ENCODE assay signal across 1 cellular context in the genomic region with DNA sequence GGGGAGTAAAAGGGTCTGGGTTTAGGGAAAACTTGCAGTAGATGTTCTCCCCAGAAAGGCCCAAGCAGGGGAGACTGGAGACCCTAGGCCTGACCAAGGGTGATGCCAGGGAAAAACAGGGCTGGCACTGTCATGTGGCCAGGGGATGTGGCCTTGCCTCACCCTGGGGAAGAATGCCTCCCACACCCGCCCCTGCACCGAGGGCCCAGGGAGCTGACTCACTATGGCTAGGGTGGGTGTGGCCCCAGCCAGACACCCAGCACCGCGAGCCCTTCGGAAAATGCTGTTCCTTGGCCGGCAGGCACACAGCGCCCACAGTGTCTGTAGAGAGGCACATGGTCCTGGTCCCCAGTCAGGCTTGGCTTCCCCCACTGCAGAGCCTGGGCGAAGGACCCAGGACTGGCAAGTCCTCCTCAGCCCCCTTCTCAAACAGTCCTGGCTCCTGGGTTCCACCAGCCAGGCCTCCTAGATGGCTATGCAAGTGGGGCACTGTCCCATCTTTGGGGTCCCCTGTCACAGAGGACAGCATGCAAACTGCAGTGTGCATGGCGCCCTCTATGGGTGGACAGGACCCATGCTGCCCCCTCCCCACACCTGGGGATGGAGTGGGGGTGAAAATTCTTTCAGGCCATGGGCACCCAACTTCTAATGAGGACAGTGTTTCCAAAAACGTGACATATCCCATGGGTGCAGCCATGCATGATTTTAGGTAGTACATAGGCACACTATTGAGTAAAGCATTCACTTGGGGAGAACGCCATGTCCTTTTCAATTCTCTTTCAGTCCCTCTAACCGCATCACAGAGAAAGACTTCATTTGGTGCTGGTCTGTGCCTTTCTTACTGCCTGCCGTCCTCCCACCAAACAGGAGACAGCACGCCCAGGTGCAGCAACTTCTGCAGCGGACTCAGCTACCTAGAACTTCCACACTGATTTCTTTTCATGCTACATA.
A peak's percentile ranks its signal among the peaks of the same experiment; 100 is the strongest.
TF ChIP-seq lines count a peak whose summit lies in the region.

No MANE protein-coding gene starts in this region.

TF ChIP-seq in K562, 482 proteins besides CTCF, POLR2A, EP300 and RAD21 (continued from another document and continues in another):
- TF ChIP-seq RREB1 (CRISPR knock-in tag; IDR thresholded peaks at IDR 0.05): 0 out of 2 replicates have a peak, but pooled peaks have one; percentile 51
- no peak for TF ChIP-seq ARID3B (CRISPR knock-in tag; IDR thresholded peaks at IDR 0.05; ENCODE audit: borderline replicate concordance)
- TF ChIP-seq GTF2B (IDR thresholded peaks at IDR 0.05; ENCODE audit: extremely low read depth, insufficient read length): no peak
- peak; percentile 67; the same call in 1 of the 2 replicates for TF ChIP-seq ZNF232 (CRISPR knock-in tag; IDR thresholded peaks at IDR 0.05)
- TF ChIP-seq SOX6 (IDR thresholded peaks at IDR 0.05): peak; percentile 64
- TF ChIP-seq C11orf30 (IDR thresholded peaks at IDR 0.05; ENCODE audit: low read depth): peak; percentile 90
- TF ChIP-seq KAT8 (IDR thresholded peaks at IDR 0.05; ENCODE audit: low read depth): no peak
- TF ChIP-seq ZFP91 (CRISPR knock-in tag; IDR thresholded peaks at IDR 0.05): no peak
- TF ChIP-seq CHAMP1 (IDR thresholded peaks at IDR 0.05): peak; percentile 59; the same call in 1 of the 2 replicates
- no peak for TF ChIP-seq FOXM1 (IDR thresholded peaks at IDR 0.05; ENCODE audit: low read depth)
- TF ChIP-seq FOXM1 (CRISPR knock-in tag; IDR thresholded peaks at IDR 0.05; ENCODE audit: low read depth): no peak
- no peak for TF ChIP-seq BMI1 (IDR thresholded peaks at IDR 0.05; ENCODE audit: low read length)
- peak; percentile 46; the same call in 1 of the 2 replicates for TF ChIP-seq SMARCC2 (IDR thresholded peaks at IDR 0.05; ENCODE audit: low read depth)
- TF ChIP-seq DNMT1 (IDR thresholded peaks at IDR 0.05): no peak
- no peak for TF ChIP-seq ZNF165 (CRISPR knock-in tag; IDR thresholded peaks at IDR 0.05; ENCODE audit: borderline replicate concordance)
- TF ChIP-seq MYNN (IDR thresholded peaks at IDR 0.05): peak; percentile 91
- TF ChIP-seq MYNN (CRISPR knock-in tag; IDR thresholded peaks at IDR 0.05): no peak
- TF ChIP-seq, protein P1, sequence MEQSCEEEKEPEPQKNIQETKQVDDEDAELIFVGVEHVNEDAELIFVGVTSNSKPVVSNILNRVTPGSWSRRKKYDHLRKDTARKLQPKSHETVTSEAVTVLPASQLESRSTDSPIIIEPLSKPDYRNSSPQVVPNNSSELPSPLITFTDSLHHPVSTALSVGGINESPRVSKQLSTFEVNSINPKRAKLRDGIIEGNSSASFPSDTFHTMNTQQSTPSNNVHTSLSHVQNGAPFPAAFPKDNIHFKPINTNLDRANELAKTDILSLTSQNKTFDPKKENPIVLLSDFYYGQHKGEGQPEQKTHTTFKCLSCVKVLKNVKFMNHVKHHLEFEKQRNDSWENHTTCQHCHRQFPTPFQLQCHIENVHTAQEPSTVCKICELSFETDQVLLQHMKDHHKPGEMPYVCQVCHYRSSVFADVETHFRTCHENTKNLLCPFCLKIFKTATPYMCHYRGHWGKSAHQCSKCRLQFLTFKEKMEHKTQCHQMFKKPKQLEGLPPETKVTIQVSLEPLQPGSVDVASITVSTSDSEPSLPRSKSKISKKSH (CRISPR knock-in tag; IDR thresholded peaks at IDR 0.05): no peak
- peak; percentile 46; the same call in 1 of the 2 replicates for TF ChIP-seq CREM (IDR thresholded peaks at IDR 0.05; ENCODE audit: low read depth)
- TF ChIP-seq SRSF1 (IDR thresholded peaks at IDR 0.05; ENCODE audit: low read depth, low read length): no peak
- no peak for TF ChIP-seq ZNF695 (CRISPR knock-in tag; IDR thresholded peaks at IDR 0.05)
- no peak for TF ChIP-seq BDP1 (IDR thresholded peaks at IDR 0.05; ENCODE audit: insufficient read depth, insufficient read length)
- TF ChIP-seq HIVEP1 (CRISPR knock-in tag; IDR thresholded peaks at IDR 0.05): peak; percentile 38; the same call in 1 of the 2 replicates
- TF ChIP-seq ZNF212 (CRISPR knock-in tag; IDR thresholded peaks at IDR 0.05): no peak
- TF ChIP-seq, protein P2, sequence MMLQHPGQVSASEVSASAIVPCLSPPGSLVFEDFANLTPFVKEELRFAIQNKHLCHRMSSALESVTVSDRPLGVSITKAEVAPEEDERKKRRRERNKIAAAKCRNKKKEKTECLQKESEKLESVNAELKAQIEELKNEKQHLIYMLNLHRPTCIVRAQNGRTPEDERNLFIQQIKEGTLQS (IDR thresholded peaks at IDR 0.05): peak; percentile 84
- TF ChIP-seq, protein P2 (CRISPR knock-in tag; conservative IDR thresholded peaks at IDR 0.05): no peak; the same call in none of the 2 replicates
- TF ChIP-seq, protein P3, sequence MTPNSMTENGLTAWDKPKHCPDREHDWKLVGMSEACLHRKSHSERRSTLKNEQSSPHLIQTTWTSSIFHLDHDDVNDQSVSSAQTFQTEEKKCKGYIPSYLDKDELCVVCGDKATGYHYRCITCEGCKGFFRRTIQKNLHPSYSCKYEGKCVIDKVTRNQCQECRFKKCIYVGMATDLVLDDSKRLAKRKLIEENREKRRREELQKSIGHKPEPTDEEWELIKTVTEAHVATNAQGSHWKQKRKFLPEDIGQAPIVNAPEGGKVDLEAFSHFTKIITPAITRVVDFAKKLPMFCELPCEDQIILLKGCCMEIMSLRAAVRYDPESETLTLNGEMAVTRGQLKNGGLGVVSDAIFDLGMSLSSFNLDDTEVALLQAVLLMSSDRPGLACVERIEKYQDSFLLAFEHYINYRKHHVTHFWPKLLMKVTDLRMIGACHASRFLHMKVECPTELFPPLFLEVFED (CRISPR knock-in tag; conservative IDR thresholded peaks at IDR 0.05): no peak
- peak; percentile 86; the same call in 1 of the 2 replicates for TF ChIP-seq NFRKB (IDR thresholded peaks at IDR 0.05; ENCODE audit: low read depth)
- TF ChIP-seq NFE2 (IDR thresholded peaks at IDR 0.05; ENCODE audit: low read depth): peak; percentile 91
- TF ChIP-seq MTF1 (CRISPR knock-in tag; IDR thresholded peaks at IDR 0.05; ENCODE audit: borderline replicate concordance): 0 out of 2 replicates have a peak, but pooled peaks have one; percentile 9
- peak in 1 of 2 experiments; percentile 61; a peak in 2 of 4 replicates for TF ChIP-seq TEAD1 (CRISPR knock-in tag; IDR thresholded peaks at IDR 0.05)
- TF ChIP-seq PHTF2 (CRISPR knock-in tag; IDR thresholded peaks at IDR 0.05): no peak
- peak; percentile 75 for TF ChIP-seq NKRF (IDR thresholded peaks at IDR 0.05; ENCODE audit: borderline replicate concordance)
- peak; percentile 81 for TF ChIP-seq ZNF175 (CRISPR knock-in tag; IDR thresholded peaks at IDR 0.05; ENCODE audit: low read depth)
- TF ChIP-seq LCOR (CRISPR knock-in tag; IDR thresholded peaks at IDR 0.05): peak; percentile 81
- peak; percentile 46; the same call in 1 of the 2 replicates for TF ChIP-seq CEBPB (tag; IDR thresholded peaks at IDR 0.05)
